In the genomic region with DNA sequence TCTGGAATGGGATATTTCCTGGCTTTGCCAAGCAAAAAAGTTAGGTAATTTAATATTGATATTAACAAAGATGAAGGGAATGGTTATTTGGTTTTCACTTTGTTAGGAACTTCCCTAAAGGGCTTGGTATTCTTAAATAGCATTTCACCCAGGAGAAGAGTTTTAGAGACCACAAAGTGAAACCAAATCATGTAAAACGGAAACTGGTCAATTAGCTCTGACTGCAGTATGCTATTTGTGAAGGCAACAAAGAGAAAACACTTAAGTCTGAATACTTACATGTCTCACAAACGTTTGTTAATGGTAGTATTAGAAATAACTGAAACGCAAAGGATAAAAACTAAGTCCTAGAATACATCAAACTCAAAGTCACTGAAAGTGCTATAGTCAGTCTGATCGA, we compare ENCODE assay signal across 10 cellular contexts. TPM values are rescaled to one million over a fixed set of nuclear protein-coding genes. Genes with fewer than 3 reads are reported as not detected.
A peak's percentile ranks its signal among the peaks of the same experiment; 100 is the strongest.
DNase-seq lines count a peak whose midpoint lies in the region; ATAC-seq and TF ChIP-seq lines count a peak whose summit lies in the region.
"Had no signal": no experiment of that assay in that cellular context is flagged by ENCODE, and none has a peak within 500 bp of the region (broad histone marks: within the 10 kb centered on the region; RNA-seq: fewer than 3 reads in every experiment).

No MANE protein-coding gene starts in this region.

- H2AFZ ChIP-seq in ACC112 (ENCODE audit: low read length, unreplicated experiment): peak overlapping the region; percentile 54
- H2AFZ ChIP-seq in Loucy (ENCODE audit: low read length): no peak overlapping the region

- no peaks in the 10 kb centered on the region for H3F3A ChIP-seq in Loucy (ENCODE audit: low read depth)

- ATAC-seq in GM18907 (IDR thresholded peaks at IDR 0.05; ENCODE audit: unreplicated experiment): peak; percentile 84
- peak; percentile 69 for ATAC-seq in HG02642 (IDR thresholded peaks at IDR 0.05; ENCODE audit: poor library complexity, unreplicated experiment)
- ATAC-seq in GM21381 (IDR thresholded peaks at IDR 0.05; ENCODE audit: unreplicated experiment): no peak

- H3K4me1 ChIP-seq in ACC112 (ENCODE audit: control insufficient read depth, insufficient read depth, low read length, unreplicated experiment) (no peaks in the 10 kb centered on the region), Loucy (ENCODE audit: insufficient read depth, low read length, poor library complexity, severe bottlenecking) (peaks cover 9% of the 10 kb centered on the region), right atrium auricular region (no peaks in the 10 kb centered on the region)

- no peak overlapping the region for H3K9ac ChIP-seq in Loucy (ENCODE audit: low read depth, low read length, poor library complexity, severe bottlenecking)

- no peak for DNase-seq in SIG-M5 treated with dmso at 0.1 percent for 504 hours (lab: John Stamatoyannopoulos, UW; ENCODE audit: unreplicated experiment)
- DNase-seq in cortex of kidney (lab: John Stamatoyannopoulos, UW): no peak
- DNase-seq in right atrium auricular region (ENCODE audit: low spot score): no peak
- DNase-seq: dermis blood vessel endothelial cell, NCI-H510A treated with DMSO at 0.1 percent for 48 hours had no signal

- H3K9me3 ChIP-seq in Loucy (ENCODE audit: insufficient read depth, low read depth, low read length): no peaks in the 10 kb centered on the region
- no peaks in the 10 kb centered on the region for H3K9me3 ChIP-seq in right atrium auricular region

- H3K27ac ChIP-seq in ACC112 (ENCODE audit: low read depth, low read length) (no peak overlapping the region), right atrium auricular region (no peak overlapping the region)

- no peaks in the 10 kb centered on the region for H3K79me2 ChIP-seq in ACC112 (ENCODE audit: control insufficient read depth, insufficient read depth, low read length, unreplicated experiment)
- no peaks in the 10 kb centered on the region for H3K79me2 ChIP-seq in Loucy (ENCODE audit: insufficient read depth, low read length)

- H3K4me2 ChIP-seq in Loucy (ENCODE audit: low read depth, low read length, poor library complexity, severe bottlenecking): peak overlapping the region; percentile 57

- H3K4me3 ChIP-seq in ACC112 (ENCODE audit: low read depth, low read length) (peak overlapping the region; percentile 67), Loucy (ENCODE audit: low read length, poor library complexity, severe bottlenecking) (peak overlapping the region; percentile 39), right atrium auricular region (no peak overlapping the region)

- no peaks in the 10 kb centered on the region for H4K20me1 ChIP-seq in Loucy (ENCODE audit: insufficient read depth, low read length, poor library complexity, severe bottlenecking)

- TF ChIP-seq CTCF in Loucy (conservative IDR thresholded peaks at IDR 0.05; ENCODE audit: low read length) (no peak), right atrium auricular region (IDR thresholded peaks at IDR 0.05) (no peak)

- H3K36me3 ChIP-seq in ACC112 (ENCODE audit: insufficient read depth, low read length): no peaks in the 10 kb centered on the region
- H3K36me3 ChIP-seq in Loucy (ENCODE audit: insufficient read depth, low read length): no peaks in the 10 kb centered on the region
- no peaks in the 10 kb centered on the region for H3K36me3 ChIP-seq in right atrium auricular region

- H3K27me3 ChIP-seq in ACC112 (ENCODE audit: insufficient read depth, low read length) (peaks cover 10% of the 10 kb centered on the region; the same call in 1 of the 2 replicates), Loucy (ENCODE audit: insufficient read depth, low read length, poor library complexity, severe bottlenecking) (no peaks in the 10 kb centered on the region), right atrium auricular region (no peaks in the 10 kb centered on the region)

- no peaks in the 10 kb centered on the region for H3K9me2 ChIP-seq in Loucy (replicated peaks; ENCODE audit: low read depth, low read length)

RNA-seq across cellular contexts. Expression of a gene that starts 32.4 kb away (rescaled TPM):
- 10 to 100 TPM; 13.5 to 18.5 TPM for total RNA-seq in right atrium auricular region

Comparison
In these comparisons a context has a peak if more than half of its experiments do, and no peak if none do; other contexts are left out.
1. H3K4me3 ChIP-seq: peak in ACC112 (single experiment) and Loucy (single experiment); none in right atrium auricular region (0 of 2).